10 cellular contexts compared by ENCODE assay signal in the genomic region with DNA sequence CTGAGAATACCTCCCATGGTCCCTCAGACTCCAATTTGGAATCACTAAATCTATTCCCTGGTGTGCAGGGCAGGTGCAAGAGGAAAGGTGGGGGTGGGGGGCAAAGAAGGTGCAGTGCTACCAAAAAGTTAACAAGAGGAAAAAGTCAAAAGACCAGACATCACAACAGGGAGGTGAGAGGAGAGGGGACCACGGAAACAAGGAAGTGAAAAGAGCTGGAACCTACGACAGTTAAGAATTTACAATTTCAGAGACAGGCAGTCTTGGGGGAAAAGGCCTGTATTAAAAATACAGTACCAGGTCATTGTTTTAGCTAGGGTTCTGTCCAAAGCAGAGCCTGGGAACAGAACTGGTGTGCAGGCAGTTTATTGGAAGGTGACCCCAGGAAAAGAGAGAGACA. TPM values are rescaled to one million over a fixed set of nuclear protein-coding genes. Genes with fewer than 3 reads are reported as not detected.
DNase-seq lines count a peak whose midpoint lies in the region; ATAC-seq and TF ChIP-seq lines count a peak whose summit lies in the region.
"Had no signal": no experiment of that assay in that cellular context is flagged by ENCODE, and none has a peak within 500 bp of the region (broad histone marks: within the 10 kb centered on the region; RNA-seq: fewer than 3 reads in every experiment).

No MANE protein-coding gene starts in this region.

- no peak for TF ChIP-seq POLR2A in esophagus muscularis mucosa (IDR thresholded peaks at IDR 0.05; ENCODE audit: low read depth)

- H3K4me1 ChIP-seq in esophagus muscularis mucosa, result peaks cover 77 to 98% (median 97%) of the 10 kb centered on the region in 4 donors

- no peaks in the 10 kb centered on the region for H3K27me3 ChIP-seq in esophagus muscularis mucosa
- H3K27me3 ChIP-seq: esophagus squamous epithelium had no signal

- ATAC-seq in HG03159 (IDR thresholded peaks at IDR 0.05; ENCODE audit: unreplicated experiment), result peak; percentile 78

- WGBS in esophagus muscularis mucosa, result 39% methylated on average over 2 of the region's 2 CpGs

- H3K36me3 ChIP-seq in esophagus muscularis mucosa, result no peaks in the 10 kb centered on the region
- H3K36me3 ChIP-seq: esophagus squamous epithelium had no signal

- peak overlapping the region; percentile 85 to 87 (median 86) for H3K27ac ChIP-seq in esophagus muscularis mucosa (replicated peaks in 1 of 4)

- no peak for TF ChIP-seq EP300 in esophagus muscularis mucosa (IDR thresholded peaks at IDR 0.05)

- H3K4me3 ChIP-seq in esophagus muscularis mucosa, result no peak overlapping the region
- H3K4me3 ChIP-seq: esophagus squamous epithelium, mucosa of descending colon had no signal

- TF ChIP-seq CTCF in GM13976 (IDR thresholded peaks at IDR 0.05; ENCODE audit: borderline replicate concordance, control extremely low read depth, extremely low read depth, insufficient read depth, missing control alignments) (no peak), GM20000 (IDR thresholded peaks at IDR 0.05; ENCODE audit: extremely low read depth, missing control alignments) (no peak), esophagus muscularis mucosa (IDR thresholded peaks at IDR 0.05) (no peak)

- no peaks in the 10 kb centered on the region for H3K9me3 ChIP-seq in esophagus muscularis mucosa
- H3K9me3 ChIP-seq: esophagus squamous epithelium, mucosa of descending colon had no signal

- intact Hi-C loops in esophagus muscularis mucosa (cut with DNase I), result no loop called here

- in situ Hi-C loops in GM13976 (cut with MboI; ENCODE audit: low sequenced_read_pairs, unreplicated experiment), result no loop called here

- DNase-seq in GM13976 (ENCODE audit: low spot score), result peak; percentile 33
- DNase-seq in GM20000 (ENCODE audit: low spot score), result peak; percentile 30
- no peak for DNase-seq in esophagus muscularis mucosa (ENCODE audit: extremely low spot score)
- no peak for DNase-seq in NCI-H510A treated with DMSO at 0.1 percent for 48 hours (lab: John Stamatoyannopoulos, UW)
- DNase-seq in NCI-H2196 treated with DMSO at 0.1 percent for 48 hours (lab: John Stamatoyannopoulos, UW; ENCODE audit: unreplicated experiment), result no peak
- no peak for DNase-seq in activated CD4-positive, CD25-positive, alpha-beta regulatory T cell treated with anti-CD3 and anti-CD28 coated beads, Interleukin-2, amount 50 U/mL, for 72 hours
- no peak for DNase-seq in mesenteric fat pad (ENCODE audit: low spot score)
- DNase-seq: esophagus squamous epithelium had no signal

RNA-seq across cellular contexts. Expression of a gene that starts 14.6 kb away (rescaled TPM):
- total RNA-seq in esophagus muscularis mucosa, result 1,000 to 10,000 TPM; 1,385 to 1,873 (median 1,661) TPM
- 601 TPM for total RNA-seq in mesenteric fat pad

Comparison
In these comparisons a context has a peak if more than half of its experiments do, and no peak if none do; other contexts are left out.
1. DNase-seq: peak in GM13976 (single experiment) and GM20000 (single experiment); none in esophagus muscularis mucosa (single experiment), NCI-H510A treated with DMSO at 0.1 percent for 48 hours (single experiment), NCI-H2196 treated with DMSO at 0.1 percent for 48 hours (single experiment), activated CD4-positive, CD25-positive, alpha-beta regulatory T cell treated with anti-CD3 and anti-CD28 coated beads, Interleukin-2, amount 50 U/mL, for 72 hours (single experiment) and mesenteric fat pad (single experiment).